Comparison of ENCODE assay signal across 1 cellular context in the genomic region with DNA sequence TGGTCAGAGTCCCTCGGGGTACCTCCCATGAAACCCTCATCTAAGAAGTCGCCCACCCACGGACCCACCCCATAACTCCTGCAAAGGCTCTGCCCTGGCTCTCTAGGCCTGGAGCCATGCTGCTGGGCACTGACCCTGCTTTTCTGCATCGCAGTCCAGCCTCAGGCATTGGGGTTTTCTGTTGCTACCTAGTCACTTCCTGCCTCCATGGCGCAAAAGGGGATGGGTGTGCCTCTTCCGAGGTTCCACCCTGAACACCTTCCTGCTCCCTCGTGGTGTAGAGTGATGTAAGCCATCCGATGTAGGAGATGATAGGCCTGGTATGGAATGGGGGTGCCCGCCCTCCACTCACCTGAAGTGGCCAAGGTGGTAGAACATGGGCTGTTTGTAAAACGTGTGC. TPM values are rescaled to one million over a fixed set of nuclear protein-coding genes. Genes with fewer than 3 reads are reported as not detected.
"Had no signal": no experiment of that assay in that cellular context is flagged by ENCODE, and none has a peak within 500 bp of the region (broad histone marks: within the 10 kb centered on the region; RNA-seq: fewer than 3 reads in every experiment).

No MANE protein-coding gene starts in this region.

RNA-seq across cellular contexts. Expression of a gene that starts 41.1 kb away (rescaled TPM):
- total RNA-seq: gastrocnemius medialis had no signal
